Comparison of ENCODE assay signal across 13 cellular contexts in the genomic region with DNA sequence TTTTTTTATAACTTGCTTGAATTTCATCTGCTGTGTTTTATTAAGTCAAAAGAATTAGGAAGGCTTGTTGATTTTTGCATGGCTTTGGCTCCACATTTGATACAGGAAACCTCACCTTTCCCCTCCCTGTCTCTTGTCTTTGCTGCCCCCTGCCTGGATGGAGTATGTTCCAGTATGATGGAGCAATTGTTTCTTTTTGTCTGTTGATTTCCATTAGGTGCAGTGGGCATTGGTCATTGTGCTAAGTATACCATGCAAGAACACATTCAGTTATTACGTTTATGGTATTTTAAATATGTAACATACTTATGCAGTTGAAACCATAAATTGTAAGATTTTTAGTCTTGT. TPM values are rescaled to one million over a fixed set of nuclear protein-coding genes. Genes with fewer than 3 reads are reported as not detected.
DNase-seq lines count a peak whose midpoint lies in the region; ATAC-seq and TF ChIP-seq lines count a peak whose summit lies in the region.
"Had no signal": no experiment of that assay in that cellular context is flagged by ENCODE, and none has a peak within 500 bp of the region (broad histone marks: within the 10 kb centered on the region; RNA-seq: fewer than 3 reads in every experiment).

No MANE protein-coding gene starts in this region.

- H3K27ac ChIP-seq in coronary artery (no peak overlapping the region), A673 (ENCODE audit: low read depth, low read length, poor library complexity, severe bottlenecking) (no peak overlapping the region)
- H3K27ac ChIP-seq: gastroesophageal sphincter, prostate gland, upper lobe of right lung had no signal

- POLR2A ChIA-PET in A673 (lab: Charles Lee; ENCODE audit: low non-redundant PET), result no interaction called here

- H3K27me3 ChIP-seq in A673 (replicated peaks; ENCODE audit: insufficient read depth, low read depth, low read length, poor library complexity), result no peaks in the 10 kb centered on the region
- H3K27me3 ChIP-seq: gastroesophageal sphincter, upper lobe of right lung had no signal

- H3K9me3 ChIP-seq in A673 (ENCODE audit: low read depth, low read length, poor library complexity, severe bottlenecking), result no peaks in the 10 kb centered on the region
- H3K9me3 ChIP-seq: gastroesophageal sphincter, prostate gland, upper lobe of right lung had no signal

- no peaks in the 10 kb centered on the region for H3K36me3 ChIP-seq in A673 (ENCODE audit: insufficient read depth, low read length, poor library complexity, severe bottlenecking)
- H3K36me3 ChIP-seq: gastroesophageal sphincter, prostate gland, upper lobe of right lung had no signal

- CTCF ChIA-PET in A673 (lab: Charles Lee), result interaction anchor here (0.7 to 1.0 kb wide), 3 partner anchors 13 to 140 kb away, joined by 3 to 18 read pairs (median 7); no protein-coding TSS in a partner anchor

- intact Hi-C loops in A673 (cut with micrococcal nuclease; ENCODE audit: unreplicated experiment), result loop anchor here (1.0 to 10.0 kb wide), 3 partner anchors 139 to 299 kb away; a partner anchor contains a TSS

- no TSS peak for BruUV-seq in A673 (replicated peaks; lab: Mats Ljungman, UMichigan)

- TF ChIP-seq CTCF in coronary artery (IDR thresholded peaks at IDR 0.05) (no peak), A673 (conservative IDR thresholded peaks at IDR 0.05; ENCODE audit: low read depth, low read length) (no peak)

- H3K4me3 ChIP-seq in coronary artery, result no peak overlapping the region
- H3K4me3 ChIP-seq in A673 (ENCODE audit: low read depth, low read length, poor library complexity, severe bottlenecking), result no peak overlapping the region
- H3K4me3 ChIP-seq: gastroesophageal sphincter, prostate gland, upper lobe of right lung had no signal

- no peaks in the 10 kb centered on the region for H3K4me1 ChIP-seq in A673 (ENCODE audit: insufficient read depth, low read length, poor library complexity, severe bottlenecking)

- DNase-seq in NCI-H1694 treated with DMSO at 0.1 percent for 48 hours (lab: John Stamatoyannopoulos, UW), result peak; percentile 32
- DNase-seq in NCI-H1694 (lab: John Stamatoyannopoulos, UW), result no peak
- DNase-seq in NCI-H146 (lab: John Stamatoyannopoulos, UW), result peak; percentile 39
- peak; percentile 22 for DNase-seq in SK-N-DZ (ENCODE audit: low spot score)
- DNase-seq in left lobe of liver (ENCODE audit: low spot score), result no peak
- no peak for DNase-seq in coronary artery (ENCODE audit: low spot score)
- no peak for DNase-seq in A673 (ENCODE audit: low spot score)
- no peak for DNase-seq in AML-193 (lab: John Stamatoyannopoulos, UW)
- DNase-seq: activated T-cell treated with anti-CD3 and anti-CD28 coated beads, Interleukin-2, amount 50 U/mL, for 48 hours; NCI-H524 treated with DMSO at 0.1 percent for 48 hours; upper lobe of right lung had no signal

- peak; percentile 40 for ATAC-seq in left lobe of liver

RNA-seq across cellular contexts. Expression of a gene that starts 19.6 kb away (rescaled TPM):
- 24.9 and 27.6 TPM in 2 replicates for polyA plus RNA-seq in SK-N-DZ (2014; cell fraction: cytosol; rRNA removed)
- polyA plus RNA-seq in SK-N-DZ (2014; cell fraction: nucleus; rRNA removed), result 32.5 and 52.7 TPM in 2 replicates
- 81.2 TPM for total RNA-seq in left lobe of liver
- 7.2 and 10.4 TPM in 2 replicates for total RNA-seq in A673 (2021)

Comparison
In these comparisons a context has a peak if more than half of its experiments do, and no peak if none do; other contexts are left out.
1. DNase-seq: peak in NCI-H1694 treated with DMSO at 0.1 percent for 48 hours (single experiment), NCI-H146 (single experiment) and SK-N-DZ (single experiment); none in NCI-H1694 (single experiment), left lobe of liver (single experiment), coronary artery (single experiment), A673 (single experiment) and AML-193 (0 of 2).